Comparison of ENCODE assay signal across 2 cellular contexts in genomic region chr13:26992951-26993490, GRCh38.
TF ChIP-seq lines count a peak whose summit lies in the region.

No MANE protein-coding gene starts in this region.

TF ChIP-seq in WTC11, 78 proteins besides CTCF, POLR2A, EP300 and RAD21 (continued from another document):
- no peak for TF ChIP-seq ZNF532 (CRISPR knock-in tag; IDR thresholded peaks at IDR 0.05; ENCODE audit: borderline replicate concordance)

TF ChIP-seq in HepG2, 621 proteins besides CTCF, POLR2A, EP300 and RAD21 (continued from another document):
- TF ChIP-seq ZBTB40 (IDR thresholded peaks at IDR 0.05) (no peak), ZBTB40 (CRISPR knock-in tag; IDR thresholded peaks at IDR 0.05) (no peak), MAFK (conservative IDR thresholded peaks at IDR 0.05 in 1 of 2, IDR thresholded peaks at IDR 0.05 in 1 of 2; ENCODE audit: low read length in 2 of 2) (no peak), ZNF609 (CRISPR knock-in tag; IDR thresholded peaks at IDR 0.05; ENCODE audit: borderline replicate concordance) (no peak), ZNF552 (CRISPR knock-in tag; IDR thresholded peaks at IDR 0.05; ENCODE audit: borderline replicate concordance) (no peak), ZNF138 (CRISPR knock-in tag; IDR thresholded peaks at IDR 0.05; ENCODE audit: low read depth) (no peak), ZNF850 (CRISPR knock-in tag; conservative IDR thresholded peaks at IDR 0.05) (no peak), ZNF557 (CRISPR knock-in tag; IDR thresholded peaks at IDR 0.05) (no peak), RERE (CRISPR knock-in tag; IDR thresholded peaks at IDR 0.05; ENCODE audit: low read depth) (no peak), STAT6 (CRISPR knock-in tag; IDR thresholded peaks at IDR 0.05; ENCODE audit: borderline replicate concordance) (no peak)
TF ChIP-seq in HepG2: peak in this region for 0.
